Comparison of ENCODE assay signal across 1 cellular context in genomic region chr2:102005989-102006885, GRCh38.
TF ChIP-seq lines count a peak whose summit lies in the region.

No MANE protein-coding gene starts in this region.

TF ChIP-seq in HCT116, 20 proteins besides CTCF, POLR2A, EP300 and RAD21 (continued from another document):
- TF ChIP-seq MAX (IDR thresholded peaks at IDR 0.05) (no peak; the same call in 1 of the 2 replicates), ELF1 (IDR thresholded peaks at IDR 0.05; ENCODE audit: borderline replicate concordance, low read depth) (no peak), ZFX (IDR thresholded peaks at IDR 0.05) (no peak), SRF (IDR thresholded peaks at IDR 0.05; ENCODE audit: low read depth) (no peak), REST (IDR thresholded peaks at IDR 0.05; ENCODE audit: low read depth) (no peak), ZNF274 (IDR thresholded peaks at IDR 0.05; ENCODE audit: low read depth, low read length) (no peak), EZH2 (IDR thresholded peaks at IDR 0.05) (no peak), POLR2AphosphoS5 (IDR thresholded peaks at IDR 0.05; ENCODE audit: low read depth, low read length) (no peak), EGR1 (IDR thresholded peaks at IDR 0.05; ENCODE audit: low read depth) (no peak)
